In genomic region chr15:74036271-74037170, GRCh38 we compare ENCODE assay signal across 9 cellular contexts. TPM values are rescaled to one million over a fixed set of nuclear protein-coding genes. Genes with fewer than 3 reads are reported as not detected.
DNase-seq lines count a peak whose midpoint lies in the region; ATAC-seq and TF ChIP-seq lines count a peak whose summit lies in the region.
"Had no signal": no experiment of that assay in that cellular context is flagged by ENCODE, and none has a peak within 500 bp of the region (broad histone marks: within the 10 kb centered on the region; RNA-seq: fewer than 3 reads in every experiment).

No MANE protein-coding gene starts in this region.

- H3K9me3 ChIP-seq in ascending aorta (no peaks in the 10 kb centered on the region), thyroid gland (no peaks in the 10 kb centered on the region)

- H3K36me3 ChIP-seq in ascending aorta (peaks cover 41 to 52% of the 10 kb centered on the region in 2 donors), thyroid gland (peaks cover 39 to 41% of the 10 kb centered on the region in 2 donors)

- DNase-seq in EH (ENCODE audit: low read depth): peak; percentile 74
- DNase-seq in Kasumi-1 (lab: John Stamatoyannopoulos, UW): peak; percentile 37
- peak in 1 of 2 donors; percentile 81 for DNase-seq in ascending aorta (ENCODE audit: low spot score in 2 of 2)
- peak; percentile 47 for DNase-seq in iris pigment epithelial cell (ENCODE audit: low read depth)
- DNase-seq in thyroid gland: peak; percentile 83 to 87
- DNase-seq: activated B cell treated with CpG ODN at 0.5 μM for 24 hours had no signal

- peaks cover 16 to 25% of the 10 kb centered on the region in 2 donors for H3K4me1 ChIP-seq in ascending aorta
- H3K4me1 ChIP-seq in thyroid gland: peaks cover 0 to 32% of the 10 kb centered on the region in 2 donors

- no peaks in the 10 kb centered on the region for H3K27me3 ChIP-seq in ascending aorta
- no peaks in the 10 kb centered on the region for H3K27me3 ChIP-seq in thyroid gland

- H3K4me3 ChIP-seq in ascending aorta: no peak overlapping the region
- H3K4me3 ChIP-seq in thyroid gland (replicated peaks in 1 of 3): no peak overlapping the region

- TF ChIP-seq CTCF in ascending aorta (IDR thresholded peaks at IDR 0.05) (peak in 2 of 3 experiments; percentile 29 to 54), thyroid gland (IDR thresholded peaks at IDR 0.05) (peak in 4 of 6 experiments; percentile 26 to 69 (median 59))

- intact Hi-C loops in ascending aorta (cut with DNase I) (loop anchor here (1.0 to 2.0 kb wide), 2 partner anchors 42 to 63 kb away; partner anchors contain the start of gene PML), thyroid gland (cut with DNase I) (loop anchor here (5.0 kb wide), 1 partner anchor 64 kb away; no protein-coding TSS in a partner anchor)

- ATAC-seq in GM21423 (IDR thresholded peaks at IDR 0.05; ENCODE audit: unreplicated experiment) (no peak), HG02610 (IDR thresholded peaks at IDR 0.05; ENCODE audit: unreplicated experiment) (no peak), GM21619 (IDR thresholded peaks at IDR 0.05; ENCODE audit: unreplicated experiment) (no peak)

- H3K27ac ChIP-seq in ascending aorta (peak overlapping the region in 1 of 2 donors; percentile 7), thyroid gland (no peak overlapping the region)

- WGBS in thyroid gland, 2 donors: 65 to 70% methylated on average over 21 of the region's 21 CpGs

- TF ChIP-seq POLR2A in thyroid gland (IDR thresholded peaks at IDR 0.05): no peak

RNA-seq across cellular contexts. Expression of gene PML, which starts 42.0 kb away (rescaled TPM):
- 227 TPM for total RNA-seq in ascending aorta
- 100 to 1,000 TPM in 1 of 4 donors, 10 to 100 TPM in 3; 55.9 to 141 (median 76.5) TPM for total RNA-seq in thyroid gland

RNA-seq across cellular contexts. Expression of gene STOML1, which starts 44.4 kb away (rescaled TPM):
- total RNA-seq in ascending aorta (15.3 TPM), thyroid gland (10 to 100 TPM; 15.3 to 42.1 (median 30.1) TPM)

RNA-seq across cellular contexts. Expression of gene GOLGA6A, which starts 45.8 kb away (rescaled TPM):
- total RNA-seq in ascending aorta (not detected), thyroid gland (under 1 TPM in 2 of 4 donors, not detected in 2; 0.22 to 0.54 TPM)
- total RNA-seq: activated B cell treated with CpG ODN at 0.5 μM for 24 hours had no signal
